14 cellular contexts compared by ENCODE assay signal in genomic region chr17:32878211-32878610, GRCh38. TPM values are rescaled to one million over a fixed set of nuclear protein-coding genes. Genes with fewer than 3 reads are reported as not detected.
DNase-seq lines count a peak whose midpoint lies in the region; ATAC-seq and TF ChIP-seq lines count a peak whose summit lies in the region.
"Had no signal": no experiment of that assay in that cellular context is flagged by ENCODE, and none has a peak within 500 bp of the region (broad histone marks: within the 10 kb centered on the region; RNA-seq: fewer than 3 reads in every experiment).

No MANE protein-coding gene starts in this region.

- no peak overlapping the region for H3K4me3 ChIP-seq in skeletal muscle cell (ENCODE audit: low read depth, low read length)
- H3K4me3 ChIP-seq: mucosa of descending colon had no signal

- CTCF ChIA-PET in CD4-positive, alpha-beta T cell (lab: Charles Lee): interaction anchor here (1.6 to 4.3 kb wide), 6 partner anchors 40 to 434 kb away, joined by 5 to 79 read pairs (median 9); partner anchors contain the start of gene PSMD11

- no peak for ATAC-seq in CD4-positive, alpha-beta T cell (ENCODE audit: poor library complexity)
- ATAC-seq in activated T-helper 17 cell treated with anti-CD3 and anti-CD28 coated beads, Interleukin-2, amount 50 U/mL, for 72 hours (replicated peaks): no peak
- ATAC-seq in HG02885 (IDR thresholded peaks at IDR 0.05; ENCODE audit: poor library complexity, unreplicated experiment) (no peak), HG02642 (IDR thresholded peaks at IDR 0.05; ENCODE audit: poor library complexity, unreplicated experiment) (no peak), left lobe of liver (no peak)

- no peak overlapping the region for H3K27ac Mint-ChIP-seq in CD4-positive, alpha-beta T cell
- no peak overlapping the region for H3K27ac Mint-ChIP-seq in activated T-helper 17 cell treated with anti-CD3 and anti-CD28 coated beads, Interleukin-2, amount 50 U/mL, for 72 hours

- peaks cover 5% of the 10 kb centered on the region for H3K27me3 Mint-ChIP-seq in CD4-positive, alpha-beta T cell
- H3K27me3 Mint-ChIP-seq in activated T-helper 17 cell treated with anti-CD3 and anti-CD28 coated beads, Interleukin-2, amount 50 U/mL, for 72 hours: peaks cover 6% of the 10 kb centered on the region

- POLR2A ChIA-PET in CD4-positive, alpha-beta T cell (lab: Charles Lee): interaction anchor here (1.0 to 2.1 kb wide), 2 partner anchors 78 to 434 kb away, joined by 3 to 7 read pairs; partner anchors contain the start of gene PSMD11

- H3K27me3 ChIP-seq in CD4-positive, alpha-beta T cell (ENCODE audit: control insufficient read depth, insufficient read depth, low read length): no peaks in the 10 kb centered on the region

- H3K36me3 Mint-ChIP-seq in CD4-positive, alpha-beta T cell (ENCODE audit: low read depth): peaks cover 5% of the 10 kb centered on the region
- H3K36me3 Mint-ChIP-seq in activated T-helper 17 cell treated with anti-CD3 and anti-CD28 coated beads, Interleukin-2, amount 50 U/mL, for 72 hours (ENCODE audit: low read depth): peaks cover 13% of the 10 kb centered on the region
- H3K36me3 Mint-ChIP-seq: activated naive CD8-positive, alpha-beta T cell treated with anti-CD3 and anti-CD28 coated beads for 36 hours; CD4-positive, CD25-positive, alpha-beta regulatory T cell had no signal

- H3K9me3 ChIP-seq in CD4-positive, alpha-beta T cell (ENCODE audit: control insufficient read depth, low read length): no peaks in the 10 kb centered on the region
- H3K9me3 ChIP-seq: mucosa of descending colon had no signal

- H3K27ac ChIP-seq in CD4-positive, alpha-beta T cell (ENCODE audit: low read depth, low read length): no peak overlapping the region

- H3K9me3 Mint-ChIP-seq in CD4-positive, alpha-beta T cell: no peaks in the 10 kb centered on the region
- no peaks in the 10 kb centered on the region for H3K9me3 Mint-ChIP-seq in activated T-helper 17 cell treated with anti-CD3 and anti-CD28 coated beads, Interleukin-2, amount 50 U/mL, for 72 hours
- H3K9me3 Mint-ChIP-seq: activated naive CD8-positive, alpha-beta T cell treated with anti-CD3 and anti-CD28 coated beads for 36 hours; T-helper 2 cell treated with Interferon-gamma antibody and Interleukin-4, amounts not matched to agents 5 μg/mL and 100 μg/mL, for 36 hours had no signal

- intact Hi-C loops in CD4-positive, alpha-beta T cell (cut with DNase I, micrococcal nuclease): loop anchor here (5.0 to 10.0 kb wide), 6 partner anchors 356 to 1021 kb away; partner anchors contain the start of genes CDK5R1 (in 2 of the 2), C17orf75 (in 1 of the 2), COPRS (in 1 of the 2) and ZNF207 (in 1 of the 2)

- H3K4me1 Mint-ChIP-seq in CD4-positive, alpha-beta T cell (ENCODE audit: low read depth): peaks cover 14% of the 10 kb centered on the region
- H3K4me1 Mint-ChIP-seq in activated T-helper 17 cell treated with anti-CD3 and anti-CD28 coated beads, Interleukin-2, amount 50 U/mL, for 72 hours: peaks cover 21% of the 10 kb centered on the region

- TF ChIP-seq CTCF in CD4-positive, alpha-beta T cell (IDR thresholded peaks at IDR 0.05): no peak

- peak overlapping the region; percentile 30 for H3K4me3 Mint-ChIP-seq in CD4-positive, alpha-beta T cell
- peak overlapping the region; percentile 67 for H3K4me3 Mint-ChIP-seq in activated T-helper 17 cell treated with anti-CD3 and anti-CD28 coated beads, Interleukin-2, amount 50 U/mL, for 72 hours

- DNase-seq in CD4-positive, alpha-beta T cell: no peak
- DNase-seq in fibroblast of the conjunctiva (ENCODE audit: low read depth) (peak; percentile 16), skeletal muscle cell (ENCODE audit: low read depth) (peak; percentile 42), left lobe of liver (ENCODE audit: low spot score) (no peak)
- DNase-seq in stimulated activated CD8-positive, alpha-beta memory T cell treated with anti-CD3 and anti-CD28 coated beads, Interleukin-4, amount 100 ng/mL, for 48 hours: no peak
- DNase-seq: activated naive CD8-positive, alpha-beta T cell treated with anti-CD3 and anti-CD28 coated beads for 36 hours; NCI-H1694 treated with DMSO at 0.1 percent for 48 hours had no signal

RNA-seq across cellular contexts. Expression of gene MYO1D, which starts 1.3 kb away (rescaled TPM):
- total RNA-seq in CD4-positive, alpha-beta T cell: 1 to 10 TPM; 5.8 to 6.4 TPM
- 10 to 100 TPM in 1 of 2 donors, 1 to 10 TPM in 1; 9.1 to 32.0 TPM for total RNA-seq in activated T-helper 17 cell treated with anti-CD3 and anti-CD28 coated beads, Interleukin-2, amount 50 U/mL, for 72 hours
- 18.4 TPM for total RNA-seq in left lobe of liver

RNA-seq across cellular contexts. Expression of gene TMEM98, which starts 49.7 kb away (rescaled TPM):
- total RNA-seq in CD4-positive, alpha-beta T cell: not detected
- under 1 TPM in 1 of 2 donors, not detected in 1; 0.21 TPM for total RNA-seq in activated T-helper 17 cell treated with anti-CD3 and anti-CD28 coated beads, Interleukin-2, amount 50 U/mL, for 72 hours
- 15.2 TPM for total RNA-seq in left lobe of liver
- total RNA-seq: activated CD8-positive, alpha-beta memory T cell treated with anti-CD3 and anti-CD28 coated beads for 36 hours; activated naive CD8-positive, alpha-beta T cell treated with anti-CD3 and anti-CD28 coated beads for 36 hours; CD4-positive, CD25-positive, alpha-beta regulatory T cell had no signal

Comparison
In these comparisons a context has a peak if more than half of its experiments do, and no peak if none do; other contexts are left out.
1. DNase-seq: peak in fibroblast of the conjunctiva (single experiment) and skeletal muscle cell (single experiment); none in CD4-positive, alpha-beta T cell (0 of 10), left lobe of liver (single experiment) and stimulated activated CD8-positive, alpha-beta memory T cell treated with anti-CD3 and anti-CD28 coated beads, Interleukin-4, amount 100 ng/mL, for 48 hours (single experiment).
2. RNA of gene TMEM98, which starts 49.7 kb away (total RNA-seq): 15.2 TPM in left lobe of liver (single experiment); 0.21 TPM in activated T-helper 17 cell treated with anti-CD3 and anti-CD28 coated beads, Interleukin-2, amount 50 U/mL, for 72 hours and not detected in CD4-positive, alpha-beta T cell; every median in the first group is over 10 times any median in the second.